1 cellular context compared by ENCODE assay signal in the genomic region with DNA sequence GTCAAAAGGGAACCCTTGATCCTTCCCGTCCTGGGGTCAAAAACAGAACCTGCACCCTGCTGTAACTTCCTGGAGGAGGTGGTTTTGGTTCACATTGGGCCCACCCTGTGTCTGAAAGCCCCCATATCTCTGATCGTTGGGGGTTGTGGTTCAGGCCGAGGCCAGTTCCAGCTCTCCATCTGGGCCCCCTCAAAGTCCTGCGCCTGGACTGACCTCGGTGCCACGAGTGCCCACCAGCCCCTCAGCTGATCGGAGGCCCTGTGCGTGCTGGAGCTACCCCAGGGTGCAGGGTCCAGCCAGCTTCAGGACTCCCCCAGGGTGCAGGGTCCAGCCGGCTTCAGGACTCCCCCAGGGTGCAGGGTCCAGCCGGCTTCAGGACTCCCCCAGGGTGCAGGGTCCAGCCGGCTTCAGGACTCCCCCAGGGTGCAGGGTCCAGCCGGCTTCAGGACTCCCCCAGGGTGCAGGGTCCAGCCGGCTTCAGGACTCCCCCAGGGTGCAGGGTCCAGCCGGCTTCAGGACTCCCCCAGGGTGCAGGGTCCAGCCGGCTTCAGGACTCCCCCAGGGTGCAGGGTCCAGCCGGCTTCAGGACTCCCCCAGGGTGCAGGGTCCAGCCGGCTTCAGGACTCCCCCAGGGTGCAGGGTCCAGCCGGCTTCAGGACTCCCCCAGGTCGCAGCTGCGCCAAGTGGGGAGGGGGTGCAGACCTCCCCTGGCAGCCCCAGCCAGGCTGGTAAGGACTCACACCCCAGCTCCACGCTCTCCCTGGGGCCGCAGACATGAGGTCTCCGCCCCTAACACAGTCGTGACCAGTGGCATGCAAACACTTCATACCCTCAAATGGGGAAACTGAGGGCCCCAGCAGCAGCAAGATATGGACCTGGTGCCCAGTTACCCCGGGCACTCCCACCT.
A peak's percentile ranks its signal among the peaks of the same experiment; 100 is the strongest.
TF ChIP-seq lines count a peak whose summit lies in the region.

No MANE protein-coding gene starts in this region.

TF ChIP-seq in liver, 16 proteins besides CTCF, POLR2A, EP300 and RAD21:
- TF ChIP-seq HNF4A (conservative IDR thresholded peaks at IDR 0.05) = peak; percentile 47 to 63
